19 cellular contexts compared by ENCODE assay signal in genomic region chr10:59586407-59586891, GRCh38.
DNase-seq lines count a peak whose midpoint lies in the region; ATAC-seq and TF ChIP-seq lines count a peak whose summit lies in the region.
"Had no signal": no experiment of that assay in that cellular context is flagged by ENCODE, and none has a peak within 500 bp of the region (broad histone marks: within the 10 kb centered on the region; RNA-seq: fewer than 3 reads in every experiment).

No MANE protein-coding gene starts in this region.

- peak; percentile 1 for TF ChIP-seq CTCF in choroid plexus epithelial cell (conservative IDR thresholded peaks at IDR 0.05; ENCODE audit: low read depth, low read length)

- H3K36me3 ChIP-seq in rectal smooth muscle tissue (ENCODE audit: control insufficient read depth, insufficient read depth, low read length), result no peaks in the 10 kb centered on the region

- no peak overlapping the region for H3K9ac ChIP-seq in rectal smooth muscle tissue (ENCODE audit: low read length)
- H3K9ac ChIP-seq: KMS-11 had no signal

- H3K4me3 ChIP-seq in choroid plexus epithelial cell (ENCODE audit: low read depth, low read length) (no peak overlapping the region), rectal smooth muscle tissue (ENCODE audit: low read length) (no peak overlapping the region)

- H3K27me3 ChIP-seq in layer of hippocampus (ENCODE audit: control insufficient read depth, insufficient read depth, low read length) (no peaks in the 10 kb centered on the region), rectal smooth muscle tissue (ENCODE audit: control insufficient read depth, insufficient read depth, low read length) (no peaks in the 10 kb centered on the region)

- peak overlapping the region; percentile 60 for H3K27ac ChIP-seq in layer of hippocampus (ENCODE audit: low read depth, low read length)
- H3K27ac ChIP-seq in rectal smooth muscle tissue (ENCODE audit: low read depth, low read length), result peak overlapping the region; percentile 56
- H3K27ac ChIP-seq: KMS-11 had no signal

- peaks cover 10% of the 10 kb centered on the region for H3K4me1 ChIP-seq in rectal smooth muscle tissue (ENCODE audit: control insufficient read depth, insufficient read depth, low read length)

- ATAC-seq in GM18519 (IDR thresholded peaks at IDR 0.05; ENCODE audit: low FRiP score, unreplicated experiment) (no peak), HG03108 (IDR thresholded peaks at IDR 0.05; ENCODE audit: unreplicated experiment) (no peak)
- ATAC-seq: HepG2 had no signal

- peak; percentile 2 for DNase-seq in LHCN-M2 (ENCODE audit: low read depth)
- DNase-seq in choroid plexus epithelial cell (ENCODE audit: low read depth), result no peak
- DNase-seq in activated CD4-positive, alpha-beta T cell treated with anti-CD3 and anti-CD28 coated beads for 4 hours, result no peak
- DNase-seq in activated effector memory CD4-positive, alpha-beta T cell treated with anti-CD3 and anti-CD28 coated beads, Interleukin-2, amount 50 U/mL, for 16 hours, result no peak
- DNase-seq: ACHN; Calu3; CD4-positive, alpha-beta T cell; GF-D8; GOT3; HFFc6; NCI-H2029; NCI-H510A; SHP77 treated with DMSO at 0.1 percent for 48 hours had no signal
